Comparison of ENCODE assay signal across 1 cellular context in genomic region chr17:382644-383533, GRCh38.
TF ChIP-seq lines count a peak whose summit lies in the region.

No MANE protein-coding gene starts in this region.

TF ChIP-seq in SK-N-SH, 30 proteins besides CTCF, POLR2A, EP300 and RAD21 (continued from another document):
- TF ChIP-seq REST (IDR thresholded peaks at IDR 0.05; ENCODE audit: low read depth, low read length) (no peak), TCF12 (IDR thresholded peaks at IDR 0.05) (no peak), FOXM1 (IDR thresholded peaks at IDR 0.05; ENCODE audit: low read depth) (no peak)
